ENCODE assay signal across 8 cellular contexts in genomic region chr1:15272009-15272781, GRCh38. TPM values are rescaled to one million over a fixed set of nuclear protein-coding genes. Genes with fewer than 3 reads are reported as not detected.
A peak's percentile ranks its signal among the peaks of the same experiment; 100 is the strongest.
DNase-seq lines count a peak whose midpoint lies in the region; ATAC-seq and TF ChIP-seq lines count a peak whose summit lies in the region.

No MANE protein-coding gene starts in this region.

- no peak overlapping the region for H3K27ac ChIP-seq in 22Rv1

- peak; percentile 94 for ATAC-seq in left lobe of liver
- ATAC-seq in HG03354 (IDR thresholded peaks at IDR 0.05; ENCODE audit: poor library complexity, severe bottlenecking, unreplicated experiment) = no peak

- no peak overlapping the region for H3K4me3 ChIP-seq in choroid plexus epithelial cell (ENCODE audit: low read depth, low read length)

- TF ChIP-seq CTCF in 22Rv1 (IDR thresholded peaks at IDR 0.05) (peak; percentile 86), choroid plexus epithelial cell (conservative IDR thresholded peaks at IDR 0.05; ENCODE audit: low read depth, low read length) (peak; percentile 92)

- DNase-seq in GM04504 (ENCODE audit: low read depth) (peak; percentile 58), NCI-H1092 treated with DMSO at 0.1 percent for 48 hours (lab: John Stamatoyannopoulos, UW) (peak; percentile 86), SKM-1 (lab: John Stamatoyannopoulos, UW; ENCODE audit: unreplicated experiment) (peak; percentile 70), choroid plexus epithelial cell (ENCODE audit: low read depth) (peak; percentile 82), left lobe of liver (ENCODE audit: low spot score) (no peak)
- DNase-seq in stimulated activated CD4-positive, alpha-beta T cell treated with anti-CD3 and anti-CD28 coated beads, Interleukin-4, amount 100 ng/mL, for 4 hours = peak; percentile 15 to 17

RNA-seq across cellular contexts. Expression of gene FHAD1, which starts 25.2 kb away (rescaled TPM):
- total RNA-seq in left lobe of liver = not detected
